ENCODE assay signal across 15 cellular contexts in genomic region chr11:9219115-9219514, GRCh38. TPM values are rescaled to one million over a fixed set of nuclear protein-coding genes. Genes with fewer than 3 reads are reported as not detected.
A peak's percentile ranks its signal among the peaks of the same experiment; 100 is the strongest.
DNase-seq lines count a peak whose midpoint lies in the region; ATAC-seq and TF ChIP-seq lines count a peak whose summit lies in the region.
"Had no signal": no experiment of that assay in that cellular context is flagged by ENCODE, and none has a peak within 500 bp of the region (broad histone marks: within the 10 kb centered on the region; RNA-seq: fewer than 3 reads in every experiment).

No MANE protein-coding gene starts in this region.

- H3K4me1 ChIP-seq in gastroesophageal sphincter (peaks cover 0 to 42% (median 3%) of the 10 kb centered on the region in 3 donors), Caco-2 (peaks cover 9% of the 10 kb centered on the region; the same call in 1 of the 2 replicates)

- H3K36me3 ChIP-seq in gastroesophageal sphincter (no peaks in the 10 kb centered on the region), Caco-2 (ENCODE audit: control insufficient read depth, insufficient read depth, low read length) (no peaks in the 10 kb centered on the region)
- H3K36me3 ChIP-seq: esophagus squamous epithelium, HAP-1 had no signal

- DNase-seq in EH (ENCODE audit: low read depth), result peak; percentile 75
- peak; percentile 8 for DNase-seq in pulmonary artery endothelial cell (ENCODE audit: low read depth, low spot score)
- no peak for DNase-seq in HUDEP-2 (lab: John Stamatoyannopoulos, UW; ENCODE audit: unreplicated experiment in 76 of 76)
- DNase-seq in anterior cingulate cortex (lab: John Stamatoyannopoulos, UW), result no peak
- no peak for DNase-seq in ACHN
- DNase-seq in Caco-2, result no peak
- DNase-seq: activated CD4-positive, alpha-beta T cell treated with anti-CD3 and anti-CD28 coated beads, Interleukin-2, amount 50 U/mL, for 48 hours; DMS79; esophagus squamous epithelium; nephron progenitor cell had no signal

- no peaks in the 10 kb centered on the region for H3K27me3 ChIP-seq in gastroesophageal sphincter
- no peaks in the 10 kb centered on the region for H3K27me3 ChIP-seq in Caco-2 (replicated peaks; ENCODE audit: control insufficient read depth, insufficient read depth, low read length)
- H3K27me3 ChIP-seq: esophagus squamous epithelium had no signal

- peaks cover 36% of the 10 kb centered on the region for H3K36me3 Mint-ChIP-seq in brain
- H3K36me3 Mint-ChIP-seq in Caco-2 (ENCODE audit: insufficient read depth, unreplicated experiment), result no peaks in the 10 kb centered on the region

- H3K9me3 ChIP-seq in gastroesophageal sphincter, result no peaks in the 10 kb centered on the region
- H3K9me3 ChIP-seq in Caco-2, result no peaks in the 10 kb centered on the region
- H3K9me3 ChIP-seq: esophagus squamous epithelium, HAP-1 had no signal

- no peak overlapping the region for H3K4me3 Mint-ChIP-seq in brain
- no peak overlapping the region for H3K4me3 Mint-ChIP-seq in Caco-2 (ENCODE audit: unreplicated experiment)
- H3K4me3 Mint-ChIP-seq: central memory CD8-positive, alpha-beta T cell; nephron progenitor cell had no signal

- H3K27ac ChIP-seq in gastroesophageal sphincter, result peak overlapping the region in 3 of 4 donors; percentile 30 to 68 (median 48)

- in situ Hi-C loops in ACHN (cut with HindIII; ENCODE audit: low pct_ligation_motif_present, low pct_unique_long_range_greater_than_20kb, low sequenced_read_pairs), result no loop called here

- POLR2A ChIA-PET in Caco-2 (lab: Charles Lee), result interaction anchor here (0.6 kb wide), 1 partner anchor 11 kb away, joined by 3 read pairs; no protein-coding TSS in a partner anchor

- intact Hi-C loops in Caco-2 (cut with micrococcal nuclease; ENCODE audit: unreplicated experiment), result no loop called here

- H3K9me3 Mint-ChIP-seq in brain, result peaks cover 0 to 4% (median 0%) of the 10 kb centered on the region in 5 experiments
- no peaks in the 10 kb centered on the region for H3K9me3 Mint-ChIP-seq in Caco-2 (ENCODE audit: unreplicated experiment)
- H3K9me3 Mint-ChIP-seq: activated T-helper 2 cell treated with anti-CD3 and anti-CD28 coated beads, Interferon-gamma antibody, Interleukin-2, Interleukin-4, amounts not matched to agents 10 μg/mL and 5 μg/mL and 100 μg/mL, durations not matched to agents 14 hours and 24 hours and 36 hours; central memory CD8-positive, alpha-beta T cell had no signal

- TF ChIP-seq CTCF in brain (conservative IDR thresholded peaks at IDR 0.05) (no peak), gastroesophageal sphincter (IDR thresholded peaks at IDR 0.05) (no peak), Caco-2 (IDR thresholded peaks at IDR 0.05; ENCODE audit: insufficient read depth in 1 of 2, low read depth in 1 of 2, low read length in 1 of 2, severe bottlenecking in 1 of 2, unreplicated experiment in 1 of 2) (no peak)

- peaks cover 3% of the 10 kb centered on the region for H3K27me3 Mint-ChIP-seq in brain
- H3K27me3 Mint-ChIP-seq in Caco-2 (ENCODE audit: insufficient read depth, unreplicated experiment), result no peaks in the 10 kb centered on the region
- H3K27me3 Mint-ChIP-seq: central memory CD8-positive, alpha-beta T cell had no signal

- peak; percentile 80 for ATAC-seq in gastroesophageal sphincter

- H3K4me3 ChIP-seq in gastroesophageal sphincter, result no peak overlapping the region
- no peak overlapping the region for H3K4me3 ChIP-seq in Caco-2 (ENCODE audit: low read depth, low read length)
- H3K4me3 ChIP-seq: esophagus squamous epithelium, HAP-1 had no signal

- CTCF ChIA-PET in Caco-2 (lab: Charles Lee), result no interaction called here

- H3K4me1 Mint-ChIP-seq in brain (peaks cover 38% of the 10 kb centered on the region), Caco-2 (ENCODE audit: low read depth, unreplicated experiment) (peaks cover 5% of the 10 kb centered on the region)

- TF ChIP-seq EP300 in gastroesophageal sphincter (IDR thresholded peaks at IDR 0.05), result no peak

- WGBS in gastroesophageal sphincter (ENCODE audit: low coverage in 1 of 2), 2 donors, result 70 to 86% methylated on average over 2 of the region's 2 CpGs

- H3K27ac Mint-ChIP-seq in brain (peak overlapping the region in 3 of 5 experiments; percentile 28 to 71 (median 45)), Caco-2 (ENCODE audit: unreplicated experiment) (no peak overlapping the region)
- H3K27ac Mint-ChIP-seq: activated T-helper 2 cell treated with anti-CD3 and anti-CD28 coated beads, Interferon-gamma antibody, Interleukin-2, Interleukin-4, amounts not matched to agents 10 μg/mL and 5 μg/mL and 100 μg/mL, durations not matched to agents 14 hours and 24 hours and 36 hours; nephron progenitor cell had no signal

- TF ChIP-seq POLR2A in gastroesophageal sphincter (IDR thresholded peaks at IDR 0.05), result no peak

- no TSS peak for BruUV-seq in Caco-2 (replicated peaks; lab: Mats Ljungman, UMichigan)

RNA-seq across cellular contexts. Expression of gene DENND5A, which starts 46.0 kb away (rescaled TPM):
- polyA plus RNA-seq in brain (ENCODE audit: insufficient read depth, low read depth, low replicate concordance), result 74.1 TPM
- 100 to 1,000 TPM in 2 of 4 donors, 10 to 100 TPM in 2; 79.2 to 151 (median 96.2) TPM for total RNA-seq in gastroesophageal sphincter
- 185 and 210 TPM in 2 replicates for total RNA-seq in pulmonary artery endothelial cell
- 54.3 and 58.0 TPM in 2 replicates for total RNA-seq in Caco-2 (2022)

Comparison
In these comparisons a context has a peak if more than half of its experiments do, and no peak if none do; other contexts are left out.
1. DNase-seq: peak in EH (single experiment) and pulmonary artery endothelial cell (single experiment); none in HUDEP-2 (0 of 76), anterior cingulate cortex (0 of 58), ACHN (single experiment) and Caco-2 (0 of 2).